Comparison of ENCODE assay signal across 24 cellular contexts in genomic region chr3:111954228-111954990, GRCh38. TPM values are rescaled to one million over a fixed set of nuclear protein-coding genes. Genes with fewer than 3 reads are reported as not detected.
DNase-seq lines count a peak whose midpoint lies in the region; TF ChIP-seq lines count a peak whose summit lies in the region.
"Had no signal": no experiment of that assay in that cellular context is flagged by ENCODE, and none has a peak within 500 bp of the region (broad histone marks: within the 10 kb centered on the region; RNA-seq: fewer than 3 reads in every experiment).

No MANE protein-coding gene starts in this region.

- DNase-seq in EL (peak; percentile 23), MG63 (peak; percentile 53), dedifferentiated amniotic fluid mesenchymal stem cell (ENCODE audit: extremely low spot score) (peak; percentile 48), neural progenitor cell (ENCODE audit: low spot score) (no peak), HuH-7.5 (ENCODE audit: low spot score) (no peak), NCI-H226 (no peak)
- no peak for DNase-seq in stimulated activated naive CD4-positive, alpha-beta T cell (lab: John Stamatoyannopoulos, UW)
- DNase-seq: activated CD4-positive, alpha-beta T cell treated with anti-CD3 and anti-CD28 coated beads, Interleukin-2, amount 10 ng/mL, durations not matched to agents 24 days and 14 days; activated effector memory CD4-positive, alpha-beta T cell treated with anti-CD3 and anti-CD28 coated beads, Interleukin-2, amount 50 U/mL, for 16 hours; C1 segment of cervical spinal cord; effector CD4-positive, alpha-beta T cell; GDM1; heart right ventricle; KBM-7; left ventricle myocardium superior; NCI-H1048; stimulated activated CD4-positive, alpha-beta T cell treated with anti-CD3 and anti-CD28 coated beads, Interleukin-12 subunit alpha, Interleukin-12 subunit beta, amount 100 ng/mL, for 4 hours; stimulated activated CD8-positive, alpha-beta memory T cell treated with anti-CD3 and anti-CD28 coated beads, Interleukin-4, amount 100 ng/mL, for 48 hours; T-cell had no signal

- no peak overlapping the region for H2AFZ ChIP-seq in neural progenitor cell (replicated peaks)

- H3K36me3 ChIP-seq in MG63 (peaks cover 7% of the 10 kb centered on the region; the same call in 1 of the 2 replicates), neural progenitor cell (no peaks in the 10 kb centered on the region)
- H3K36me3 ChIP-seq: neutrophil had no signal

- no peak overlapping the region for H3K27ac ChIP-seq in neural progenitor cell
- H3K27ac ChIP-seq: esophagus muscularis mucosa, HL-60, neutrophil, suprapubic skin had no signal

- H3K79me2 ChIP-seq in neural progenitor cell (ENCODE audit: low read depth): no peaks in the 10 kb centered on the region

- H3K9ac ChIP-seq in neural progenitor cell: no peak overlapping the region

- H3K27me3 Mint-ChIP-seq in neural progenitor cell (ENCODE audit: insufficient read depth, low read depth): no peaks in the 10 kb centered on the region
- H3K27me3 Mint-ChIP-seq: T-cell had no signal

- H3K4me1 ChIP-seq in neural progenitor cell: peaks cover 50% of the 10 kb centered on the region
- H3K4me1 ChIP-seq: suprapubic skin had no signal

- no peaks in the 10 kb centered on the region for H3K9me3 ChIP-seq in MG63
- no peaks in the 10 kb centered on the region for H3K9me3 ChIP-seq in neural progenitor cell (ENCODE audit: low read depth)
- H3K9me3 ChIP-seq: esophagus muscularis mucosa, heart right ventricle, neutrophil, suprapubic skin had no signal

- H3K4me3 Mint-ChIP-seq in neural progenitor cell: no peak overlapping the region
- H3K4me3 Mint-ChIP-seq: activated CD4-positive, alpha-beta T cell treated with anti-CD3 and anti-CD28 coated beads, Interleukin-2, amount 10 ng/mL, durations not matched to agents 24 days and 14 days; T-cell had no signal

- peak overlapping the region; percentile 10 for H3K27ac Mint-ChIP-seq in neural progenitor cell
- H3K27ac Mint-ChIP-seq: activated CD4-positive, alpha-beta T cell treated with anti-CD3 and anti-CD28 coated beads, Interleukin-2, amount 10 ng/mL, durations not matched to agents 24 days and 14 days; T-cell had no signal

- H4K20me1 ChIP-seq in neural progenitor cell (ENCODE audit: low read depth): no peaks in the 10 kb centered on the region

- peaks cover 29% of the 10 kb centered on the region for H3K4me1 Mint-ChIP-seq in neural progenitor cell
- H3K4me1 Mint-ChIP-seq: activated CD4-positive, alpha-beta T cell treated with anti-CD3 and anti-CD28 coated beads, Interleukin-2, amount 10 ng/mL, durations not matched to agents 24 days and 14 days; T-cell had no signal

- H3F3A ChIP-seq in neural progenitor cell (ENCODE audit: low read depth): peaks cover 22% of the 10 kb centered on the region

- no peaks in the 10 kb centered on the region for H3K9me3 Mint-ChIP-seq in neural progenitor cell
- H3K9me3 Mint-ChIP-seq: activated CD4-positive, alpha-beta T cell treated with anti-CD3 and anti-CD28 coated beads, Interleukin-2, amount 10 ng/mL, durations not matched to agents 24 days and 14 days; T-cell had no signal

- H3K27me3 ChIP-seq in MG63: no peaks in the 10 kb centered on the region
- H3K27me3 ChIP-seq in neural progenitor cell: no peaks in the 10 kb centered on the region
- H3K27me3 ChIP-seq: esophagus muscularis mucosa, heart right ventricle, neutrophil, suprapubic skin had no signal

- TF ChIP-seq CTCF in neural progenitor cell (IDR thresholded peaks at IDR 0.05): no peak

- peaks cover 9% of the 10 kb centered on the region for H3K36me3 Mint-ChIP-seq in neural progenitor cell

- no peak overlapping the region for H3K4me3 ChIP-seq in MG63
- H3K4me3 ChIP-seq in neural progenitor cell: no peak overlapping the region
- H3K4me3 ChIP-seq: esophagus muscularis mucosa, heart right ventricle, suprapubic skin had no signal

- no peak overlapping the region for H3K4me2 ChIP-seq in neural progenitor cell

RNA-seq across cellular contexts. Expression of gene ABHD10, which starts 24.4 kb away (rescaled TPM):
- total RNA-seq in MG63 (2014; rRNA removed; shearing (Covaris generic); ENCODE audit: low replicate concordance): 40.1 and 78.2 TPM in 2 replicates
- 41.3 and 82.9 TPM in 2 replicates for total RNA-seq in neural progenitor cell (ENCODE audit: low replicate concordance)

RNA-seq across cellular contexts. Expression of gene TAGLN3, which starts 44.3 kb away (rescaled TPM):
- not detected in 2 replicates for total RNA-seq in MG63 (2014; rRNA removed; shearing (Covaris generic); ENCODE audit: low replicate concordance)
- total RNA-seq in neural progenitor cell (ENCODE audit: low replicate concordance): 46.6 and 51.2 TPM in 2 replicates
- total RNA-seq: left ventricle myocardium superior, mucosa of gallbladder, T-cell had no signal

Comparison
In these comparisons a context has a peak if more than half of its experiments do, and no peak if none do; other contexts are left out.
1. DNase-seq: peak in EL (single experiment), MG63 (single experiment) and dedifferentiated amniotic fluid mesenchymal stem cell (single experiment); none in neural progenitor cell (single experiment), HuH-7.5 (single experiment), NCI-H226 (single experiment) and stimulated activated naive CD4-positive, alpha-beta T cell (0 of 6).
2. RNA of gene TAGLN3, which starts 44.3 kb away (total RNA-seq): 46.6 to 51.2 TPM in neural progenitor cell; not detected in MG63; every median in the first group is over 10 times any median in the second.